Comparison of ENCODE assay signal across 20 cellular contexts in the genomic region with DNA sequence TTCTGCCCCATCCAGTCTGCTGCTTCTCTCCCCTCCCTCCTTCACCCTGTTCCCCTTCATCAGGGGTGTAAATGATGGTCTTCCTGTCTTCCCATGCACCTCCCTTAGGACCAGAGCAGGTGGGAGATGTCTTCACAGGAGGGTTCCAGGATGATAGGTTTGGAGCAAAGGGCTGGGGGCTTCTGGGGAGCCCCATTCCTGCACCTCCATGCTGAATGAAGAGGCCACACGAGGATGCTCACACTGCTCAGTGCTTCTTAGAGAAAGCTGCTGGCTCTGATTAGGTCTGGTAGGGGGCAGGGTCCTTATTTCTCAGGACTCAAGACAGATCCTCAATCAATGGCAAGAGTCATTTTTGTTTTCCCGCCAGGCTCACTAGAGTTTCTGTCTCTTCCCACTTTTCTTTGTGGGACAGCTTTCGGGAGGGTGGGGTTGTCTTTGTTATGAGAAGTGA. TPM values are rescaled to one million over a fixed set of nuclear protein-coding genes. Genes with fewer than 3 reads are reported as not detected.
DNase-seq lines count a peak whose midpoint lies in the region; ATAC-seq, FAIRE-seq and TF ChIP-seq lines count a peak whose summit lies in the region.
"Had no signal": no experiment of that assay in that cellular context is flagged by ENCODE, and none has a peak within 500 bp of the region (broad histone marks: within the 10 kb centered on the region; RNA-seq: fewer than 3 reads in every experiment).

No MANE protein-coding gene starts in this region.

- H4K20me1 ChIP-seq in GM12878 (ENCODE audit: control insufficient read depth, insufficient read depth), result no peaks in the 10 kb centered on the region; the same call in 1 of the 2 replicates

- H3K4me1 Mint-ChIP-seq in T-helper 2 cell treated with Interferon-gamma antibody and Interleukin-4, amounts not matched to agents 5 μg/mL and 100 μg/mL, for 36 hours (ENCODE audit: low read depth), result peaks cover 78% of the 10 kb centered on the region

- FAIRE-seq in GM12878 (lab: Jason Lieb, UNC), result no peak

- TF ChIP-seq CTCF in HL-60 (IDR thresholded peaks at IDR 0.05; ENCODE audit: insufficient read depth, low read length) (no peak), GM12878 (IDR thresholded peaks at IDR 0.05 in 2 of 3, conservative IDR thresholded peaks at IDR 0.05 in 1 of 3; ENCODE audit: control insufficient read depth in 2 of 3, extremely low read depth in 1 of 3, insufficient read depth in 1 of 3, low read depth in 3 of 3, low read length in 3 of 3) (no peak), neutrophil (IDR thresholded peaks at IDR 0.05) (no peak)

- TF ChIP-seq POLR2A in GM12878 (IDR thresholded peaks at IDR 0.05; ENCODE audit: low read depth, low read length), result no peak

- intact Hi-C loops in GM12878 (cut with micrococcal nuclease; ENCODE audit: unreplicated experiment), result no loop called here

- CTCF ChIA-PET in GM12878 (lab: Yijun Ruan, JAX), result interaction anchor here (1.1 to 2.5 kb wide), 2 partner anchors 13 to 61 kb away, joined by 3 to 10 read pairs; no protein-coding TSS in a partner anchor

- no peak overlapping the region for H2AFZ ChIP-seq in GM12878 (ENCODE audit: control insufficient read depth, low read depth, low read length)

- peaks cover 43% of the 10 kb centered on the region for H3K4me1 ChIP-seq in GM12878 (ENCODE audit: control insufficient read depth, insufficient read depth, low read length)
- H3K4me1 ChIP-seq in neutrophil (ENCODE audit: control insufficient read depth in 1 of 2, insufficient read depth in 1 of 2, low read depth in 1 of 2, low read length in 1 of 2), result peaks cover 100% of the 10 kb centered on the region in 2 experiments

- no peaks in the 10 kb centered on the region for H3K9me3 Mint-ChIP-seq in T-helper 2 cell treated with Interferon-gamma antibody and Interleukin-4, amounts not matched to agents 5 μg/mL and 100 μg/mL, for 36 hours
- H3K9me3 Mint-ChIP-seq: IgD-negative memory B cell had no signal

- peak overlapping the region; percentile 77 for H3K4me2 ChIP-seq in GM12878 (ENCODE audit: control insufficient read depth, insufficient read depth)

- in situ Hi-C loops in GM12878 (cut with MboI), result no loop called here

- SMC1A ChIA-PET in GM12878 (lab: Charles Lee; ENCODE audit: uncharacterized antibody, unreplicated experiment), result interaction anchor here (2.0 kb wide), 1 partner anchor 38 kb away, joined by 6 read pairs; no protein-coding TSS in a partner anchor

- 100% methylated on average over 3 of the region's 3 CpGs for WGBS in GM12878 (ENCODE audit: insufficient coverage, insufficient replicate concordance, low lambda C conversion rate, missing lambda C conversion rate)

- no peak for TF ChIP-seq EP300 in GM12878 (IDR thresholded peaks at IDR 0.05; ENCODE audit: borderline replicate concordance in 1 of 2, control insufficient read depth in 1 of 2, low read depth in 2 of 2, low read length in 2 of 2)

- H3K9me3 ChIP-seq in GM12878 (replicated peaks; ENCODE audit: control insufficient read depth, insufficient read depth, low read length) (no peaks in the 10 kb centered on the region), neutrophil (no peaks in the 10 kb centered on the region)
- H3K9me3 ChIP-seq: BE2C, heart right ventricle, thoracic aorta had no signal

- RAD21 ChIA-PET in GM12878 (lab: Charles Lee; ENCODE audit: unreplicated experiment), result no interaction called here

- peak overlapping the region; percentile 71 for H3K4me3 Mint-ChIP-seq in T-helper 2 cell treated with Interferon-gamma antibody and Interleukin-4, amounts not matched to agents 5 μg/mL and 100 μg/mL, for 36 hours
- H3K4me3 Mint-ChIP-seq: nephron had no signal

- H3K36me3 ChIP-seq in GM12878 (ENCODE audit: control insufficient read depth in 2 of 2, insufficient read depth in 2 of 2, low read length in 1 of 2) (peaks cover 0 to 5% of the 10 kb centered on the region in 2 experiments; a peak in 2 of 4 replicates), neutrophil (no peaks in the 10 kb centered on the region)
- H3K36me3 ChIP-seq: BE2C, heart right ventricle, thoracic aorta had no signal

- no TSS peak for BruUV-seq in GM12878 (replicated peaks; lab: Mats Ljungman, UMichigan)

- H3K27me3 ChIP-seq in HL-60 (ENCODE audit: insufficient read depth, poor library complexity, severe bottlenecking) (no peaks in the 10 kb centered on the region), GM12878 (replicated peaks in 1 of 2; ENCODE audit: control insufficient read depth in 2 of 2, insufficient read depth in 2 of 2, low read length in 1 of 2) (no peaks in the 10 kb centered on the region), neutrophil (no peaks in the 10 kb centered on the region)
- H3K27me3 ChIP-seq: BE2C, heart right ventricle had no signal

- no peak for DNase-seq in T-helper 2 cell treated with Interferon-gamma antibody and Interleukin-4, amounts not matched to agents 5 μg/mL and 100 μg/mL, for 36 hours (ENCODE audit: low spot score)
- no peak for DNase-seq in T-helper 2 cell
- DNase-seq in HL-60 (ENCODE audit: low read depth in 1 of 2, low spot score in 1 of 2), result no peak
- no peak for DNase-seq in GM12878 (ENCODE audit: low read depth, low spot score)
- no peak for DNase-seq in T-helper 1 cell
- DNase-seq: BE2C; DMS153; heart right ventricle; MV-4-11; NCI-H1930; stimulated activated CD4-positive, alpha-beta T cell treated with anti-CD3 and anti-CD28 coated beads, Interleukin-4, amount 100 ng/mL, for 24 hours had no signal

- H3K36me3 Mint-ChIP-seq in T-helper 2 cell treated with Interferon-gamma antibody and Interleukin-4, amounts not matched to agents 5 μg/mL and 100 μg/mL, for 36 hours (ENCODE audit: low read depth), result peaks cover 2% of the 10 kb centered on the region
- H3K36me3 Mint-ChIP-seq: IgD-negative memory B cell had no signal

- no peak overlapping the region for H3K9ac ChIP-seq in GM12878 (ENCODE audit: control insufficient read depth, insufficient read depth, low read length)

- no peak for TF ChIP-seq RAD21 in GM12878 (IDR thresholded peaks at IDR 0.05; ENCODE audit: insufficient read depth, low read depth, low read length)

- H3K79me2 ChIP-seq in GM12878 (ENCODE audit: control insufficient read depth, insufficient read depth, low read length), result peaks cover 28% of the 10 kb centered on the region

- no peak overlapping the region for H3K27ac Mint-ChIP-seq in T-helper 2 cell treated with Interferon-gamma antibody and Interleukin-4, amounts not matched to agents 5 μg/mL and 100 μg/mL, for 36 hours

- ATAC-seq in GM12878 (no peak), GM21576 (IDR thresholded peaks at IDR 0.05; ENCODE audit: unreplicated experiment) (no peak), GM21619 (IDR thresholded peaks at IDR 0.05; ENCODE audit: unreplicated experiment) (no peak)

- H3K27ac ChIP-seq in HL-60 (replicated peaks), result peak overlapping the region; percentile 88; the same call in 1 of the 2 replicates
- H3K27ac ChIP-seq in GM12878 (ENCODE audit: control insufficient read depth, insufficient read depth), result peak overlapping the region; percentile 72
- H3K27ac ChIP-seq in neutrophil, result peak overlapping the region; percentile 85
- H3K27ac ChIP-seq: 22Rv1 had no signal

- POLR2A ChIA-PET in GM12878 (lab: Charles Lee), result no interaction called here

- no peaks in the 10 kb centered on the region for H3K27me3 Mint-ChIP-seq in T-helper 2 cell treated with Interferon-gamma antibody and Interleukin-4, amounts not matched to agents 5 μg/mL and 100 μg/mL, for 36 hours (ENCODE audit: low read depth)
- H3K27me3 Mint-ChIP-seq: progenitor cell of endocrine pancreas had no signal

- H3K4me3 ChIP-seq in HL-60 (replicated peaks; ENCODE audit: insufficient read depth, low read length) (no peak overlapping the region), GM12878 (no peak overlapping the region), neutrophil (ENCODE audit: low read depth in 1 of 2, low read length in 1 of 2) (no peak overlapping the region)
- H3K4me3 ChIP-seq: heart right ventricle, skin epidermis, thoracic aorta had no signal

TF ChIP-seq in GM12878, 131 proteins besides CTCF, POLR2A, EP300 and RAD21 (continues in another document):
- TF ChIP-seq CHD4 (IDR thresholded peaks at IDR 0.05) (no peak), JUND (IDR thresholded peaks at IDR 0.05; ENCODE audit: low read depth, low read length) (no peak), GABPA (IDR thresholded peaks at IDR 0.05; ENCODE audit: low read depth) (no peak), NBN (IDR thresholded peaks at IDR 0.05) (no peak), ZBED1 (IDR thresholded peaks at IDR 0.05; ENCODE audit: borderline replicate concordance) (no peak), CHD2 (IDR thresholded peaks at IDR 0.05; ENCODE audit: borderline replicate concordance, low read depth, low read length) (no peak), USF2 (IDR thresholded peaks at IDR 0.05; ENCODE audit: borderline replicate concordance, low read depth, low read length) (no peak), NR2F1 (conservative IDR thresholded peaks at IDR 0.05) (no peak), STAT3 (IDR thresholded peaks at IDR 0.05; ENCODE audit: low read depth, low read length) (no peak), JUNB (IDR thresholded peaks at IDR 0.05) (no peak), PAX8 (IDR thresholded peaks at IDR 0.05) (no peak), CHD1 (IDR thresholded peaks at IDR 0.05; ENCODE audit: low read depth, low read length) (no peak)

RNA-seq across cellular contexts. Expression of gene BCR, which starts 41.1 kb away (rescaled TPM):
- 63.5 and 77.1 TPM in 2 replicates for total RNA-seq in GM12878 (2013; cell fraction: nucleolus; rRNA removed)
- total RNA-seq in GM12878 (2014; rRNA removed) (34.0 and 36.3 TPM in 2 replicates), GM12878 (2014; rRNA removed; fragmentation: Illumina TruSeq; extraction: Trizol) (28.5 and 30.3 TPM in 2 replicates), GM12878 (2021) (62.8 and 64.7 TPM in 2 replicates)
- polyA plus RNA-seq in GM12878 (2011; ENCODE audit: low read depth), result 6.2 TPM
- polyA plus RNA-seq in GM12878 (2011; rRNA removed) (10.6 and 25.8 TPM in 2 replicates), GM12878 (2014; fragmentation: Illumina TruSeq; extraction: Trizol) (5.5 and 16.4 TPM in 2 replicates), GM12878 (2014; fragmentation: Nextera tagmentation; extraction: Ambion mirVana) (1 to 10 TPM; 1.7 to 2.9 TPM), GM12878 (2014; rRNA removed) (20.3 and 27.8 TPM in 2 replicates), GM12878 (2016; fragmentation: Nextera tagmentation; extraction: Ambion mirVana) (1 to 10 TPM; 6.2 to 7.6 TPM)
- polyA plus RNA-seq in GM12878 (2011; cell fraction: cytosol; rRNA removed), result 55.5 and 66.6 TPM in 2 replicates
- 59.8 and 97.2 TPM in 2 replicates for polyA plus RNA-seq in GM12878 (2011; cell fraction: nucleus; rRNA removed)
- polyA plus RNA-seq in GM12878 (2012), result 19.5 and 28.5 TPM in 2 replicates
- 75.9 and 87.4 TPM in 2 replicates for polyA minus RNA-seq in GM12878 (2011; rRNA and poly(A)+ RNA removed)
- 45.1 and 50.0 TPM in 2 replicates for polyA minus RNA-seq in GM12878 (2011; cell fraction: cytosol; rRNA and poly(A)+ RNA removed)
- 18.7 and 45.2 TPM in 2 replicates for polyA minus RNA-seq in GM12878 (2011; cell fraction: nucleus; rRNA and poly(A)+ RNA removed)
